ENCODE assay signal across 7 cellular contexts in the genomic region with DNA sequence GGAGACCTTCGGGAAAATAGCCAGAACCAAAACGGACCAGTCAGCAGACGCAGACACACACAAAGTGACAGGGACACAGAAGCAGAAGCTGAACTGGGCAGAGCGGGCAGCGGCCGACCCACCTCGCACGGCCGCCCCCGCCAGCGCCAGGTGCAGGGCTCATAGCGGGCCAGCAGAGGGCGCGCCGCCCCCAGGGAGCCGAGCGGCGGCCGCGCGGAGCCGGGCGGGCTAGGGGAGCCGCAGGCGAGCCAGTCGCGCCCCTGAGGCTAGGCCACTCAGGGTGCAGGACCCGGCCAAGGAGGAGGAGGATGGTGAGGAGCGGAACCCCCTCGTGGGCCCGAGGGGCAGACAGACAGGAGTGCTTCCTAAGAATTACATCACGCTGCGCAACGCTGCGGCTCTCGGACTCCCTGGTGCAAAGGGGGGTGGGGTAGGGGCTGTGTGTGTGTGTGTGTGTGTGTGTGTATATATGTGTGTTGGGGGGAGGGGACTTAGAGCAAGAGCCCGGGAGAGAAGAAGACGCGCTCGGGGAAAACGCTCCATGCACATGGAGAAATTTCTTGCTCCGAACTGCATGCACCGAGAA. TPM values are rescaled to one million over a fixed set of nuclear protein-coding genes. Genes with fewer than 3 reads are reported as not detected.
A peak's percentile ranks its signal among the peaks of the same experiment; 100 is the strongest.
DNase-seq lines count a peak whose midpoint lies in the region; ATAC-seq and TF ChIP-seq lines count a peak whose summit lies in the region.

No MANE protein-coding gene starts in this region.

- 1 to 2% methylated on average over 18 to 43 of the region's 43 CpGs for WGBS in endodermal cell (ENCODE audit: insufficient coverage in 1 of 2, insufficient read length in 1 of 2), 2 experiments

- peak; percentile 94 for TF ChIP-seq CTCF in activated CD8-positive, alpha-beta T cell treated with anti-CD3 and anti-CD28 coated beads for 36 hours (IDR thresholded peaks at IDR 0.05)
- peak; percentile 99 for TF ChIP-seq CTCF in endodermal cell (conservative IDR thresholded peaks at IDR 0.05)
- peak; percentile 92 for TF ChIP-seq CTCF in mesothelial cell of epicardium (IDR thresholded peaks at IDR 0.05; ENCODE audit: unreplicated experiment)

- H3K27ac ChIP-seq in endodermal cell (ENCODE audit: low read depth, low read length): peak overlapping the region; percentile 53

- no peaks in the 10 kb centered on the region for H3K36me3 Mint-ChIP-seq in activated CD8-positive, alpha-beta T cell treated with anti-CD3 and anti-CD28 coated beads for 36 hours (ENCODE audit: low read depth)
- H3K36me3 Mint-ChIP-seq in endodermal cell (ENCODE audit: low read depth) (no peaks in the 10 kb centered on the region), mesothelial cell of epicardium (no peaks in the 10 kb centered on the region)

- H3K4me3 Mint-ChIP-seq in activated CD8-positive, alpha-beta T cell treated with anti-CD3 and anti-CD28 coated beads for 36 hours: peak overlapping the region; percentile 73
- H3K4me3 Mint-ChIP-seq in endodermal cell (peak overlapping the region; percentile 64), mesothelial cell of epicardium (peak overlapping the region; percentile 80)

- POLR2A ChIA-PET in activated CD8-positive, alpha-beta T cell treated with anti-CD3 and anti-CD28 coated beads for 36 hours (lab: Charles Lee): interaction anchor here (0.6 to 2.3 kb wide), 4 partner anchors 10 to 199 kb away, joined by 3 to 9 read pairs (median 4); no protein-coding TSS in a partner anchor

- no peak overlapping the region for H3K9ac ChIP-seq in endodermal cell (ENCODE audit: extremely low read depth, low read length, poor library complexity, severe bottlenecking)

- peak overlapping the region; percentile 84 for H3K4me3 ChIP-seq in endodermal cell (ENCODE audit: low read length)

- no peak overlapping the region for H3K27ac Mint-ChIP-seq in activated CD8-positive, alpha-beta T cell treated with anti-CD3 and anti-CD28 coated beads for 36 hours
- H3K27ac Mint-ChIP-seq in endodermal cell: no peak overlapping the region
- H3K27ac Mint-ChIP-seq in mesothelial cell of epicardium: peak overlapping the region; percentile 61

- no peaks in the 10 kb centered on the region for H3K36me3 ChIP-seq in endodermal cell (ENCODE audit: control insufficient read depth, insufficient read depth, low read length)

- intact Hi-C loops in activated CD8-positive, alpha-beta T cell treated with anti-CD3 and anti-CD28 coated beads for 36 hours (cut with micrococcal nuclease): loop anchor here (1.0 to 2.0 kb wide), 2 partner anchors 62 to 122 kb away; no protein-coding TSS in a partner anchor

- H3K27me3 ChIP-seq in endodermal cell (ENCODE audit: control insufficient read depth, insufficient read depth, low read length, poor library complexity, severe bottlenecking): peaks cover 58% of the 10 kb centered on the region

- peaks cover 18% of the 10 kb centered on the region for H3K27me3 Mint-ChIP-seq in activated CD8-positive, alpha-beta T cell treated with anti-CD3 and anti-CD28 coated beads for 36 hours
- H3K27me3 Mint-ChIP-seq in endodermal cell (ENCODE audit: insufficient read depth) (peaks cover 69% of the 10 kb centered on the region), mesothelial cell of epicardium (ENCODE audit: low read depth) (peaks cover 47% of the 10 kb centered on the region)

- H3K4me1 Mint-ChIP-seq in activated CD8-positive, alpha-beta T cell treated with anti-CD3 and anti-CD28 coated beads for 36 hours (ENCODE audit: low read depth): peaks cover 14% of the 10 kb centered on the region
- H3K4me1 Mint-ChIP-seq in endodermal cell: peaks cover 6% of the 10 kb centered on the region
- peaks cover 39% of the 10 kb centered on the region for H3K4me1 Mint-ChIP-seq in mesothelial cell of epicardium

- ATAC-seq in GM18498 (IDR thresholded peaks at IDR 0.05; ENCODE audit: unreplicated experiment) (peak; percentile 71), HG02981 (IDR thresholded peaks at IDR 0.05; ENCODE audit: unreplicated experiment) (peak; percentile 68)
- peak; percentile 65 for ATAC-seq in activated CD8-positive, alpha-beta T cell treated with anti-CD3 and anti-CD28 coated beads for 36 hours

- peak; percentile 80 to 89 for DNase-seq in NCI-H524 (lab: John Stamatoyannopoulos, UW)
- DNase-seq in activated CD8-positive, alpha-beta T cell treated with anti-CD3 and anti-CD28 coated beads for 36 hours: peak; percentile 70
- DNase-seq in endodermal cell: peak; percentile 92
- peak; percentile 68 to 92 for DNase-seq in mesothelial cell of epicardium (ENCODE audit: low spot score in 2 of 2, unreplicated experiment in 2 of 2)
- peak; percentile 37 to 40 for DNase-seq in stimulated activated CD8-positive, alpha-beta memory T cell treated with anti-CD3 and anti-CD28 coated beads, Interleukin-2, amount 100 ng/mL, for 1 hour (ENCODE audit: low read depth in 2 of 2)

- H3K9me3 Mint-ChIP-seq in activated CD8-positive, alpha-beta T cell treated with anti-CD3 and anti-CD28 coated beads for 36 hours: no peaks in the 10 kb centered on the region
- H3K9me3 Mint-ChIP-seq in endodermal cell (no peaks in the 10 kb centered on the region), mesothelial cell of epicardium (no peaks in the 10 kb centered on the region)

- CTCF ChIA-PET in activated CD8-positive, alpha-beta T cell treated with anti-CD3 and anti-CD28 coated beads for 36 hours (lab: Charles Lee): interaction anchor here (0.6 to 8.1 kb wide), 43 partner anchors 9 to 858 kb away, joined by 3 to 106 read pairs (median 3); no protein-coding TSS in a partner anchor

- H3K4me1 ChIP-seq in endodermal cell (ENCODE audit: control insufficient read depth, insufficient read depth, low read length): no peaks in the 10 kb centered on the region

- H3K9me3 ChIP-seq in endodermal cell (ENCODE audit: control insufficient read depth, low read length): no peaks in the 10 kb centered on the region

RNA-seq across cellular contexts. Expression of a gene that starts 0.9 kb away (rescaled TPM):
- 10 to 100 TPM; 23.5 to 25.8 TPM for total RNA-seq in activated CD8-positive, alpha-beta T cell treated with anti-CD3 and anti-CD28 coated beads for 36 hours
- total RNA-seq in endodermal cell: 1 to 10 TPM; 2.0 to 6.7 TPM
- polyA plus RNA-seq in endodermal cell (2013, experiment 1 of 2): 13.7 TPM
- 15.5 TPM for polyA plus RNA-seq in endodermal cell (2013, experiment 2 of 2)
- total RNA-seq in mesothelial cell of epicardium: 13.2 to 13.7 TPM (median 13.4 TPM) in 3 replicates

Comparison
In these comparisons a context has a peak if more than half of its experiments do, and no peak if none do; other contexts are left out.
1. Peak in every context shown above with its lines: DNase-seq, ATAC-seq, H3K4me3 ChIP-seq and H3K27ac ChIP-seq.
2. DNase-seq: peak in every context shown above with its lines; median percentile 92 in endodermal cell; 84 in NCI-H524; 80 in mesothelial cell of epicardium; 70 in activated CD8-positive, alpha-beta T cell treated with anti-CD3 and anti-CD28 coated beads for 36 hours; 38 in stimulated activated CD8-positive, alpha-beta memory T cell treated with anti-CD3 and anti-CD28 coated beads, Interleukin-2, amount 100 ng/mL, for 1 hour.